In genomic region chr16:12972246-12972645, GRCh38 we compare ENCODE assay signal across 27 cellular contexts.
"Had no signal": no experiment of that assay in that cellular context is flagged by ENCODE, and none has a peak within 500 bp of the region (broad histone marks: within the 10 kb centered on the region; RNA-seq: fewer than 3 reads in every experiment).

No MANE protein-coding gene starts in this region.

- H3K4me3 ChIP-seq: neural progenitor cell, ovary, psoas muscle, right lobe of liver, sigmoid colon, stomach, thoracic aorta, thyroid gland, tibial nerve, upper lobe of left lung, vagina had no signal

- ATAC-seq: psoas muscle; right cardiac atrium; right lobe of liver; stimulated activated effector memory CD8-positive, alpha-beta T cell treated with anti-CD3 and anti-CD28 coated beads, Interleukin-12 subunit alpha, Interleukin-12 subunit beta, amount 100 ng/mL, for 72 hours; stimulated activated naive B cell treated with anti-CD40 and anti-IgM and Interleukin-4, amounts not matched to agents 10 μg/mL and 1 μg/mL and 100 μg/mL, for 72 hours had no signal

- H3K36me3 ChIP-seq: neural progenitor cell, ovary, right lobe of liver, sigmoid colon, stomach, thoracic aorta, thyroid gland, tibial nerve, upper lobe of left lung, vagina had no signal

- H3K9me3 ChIP-seq: ovary, psoas muscle, right lobe of liver, sigmoid colon, stomach, thoracic aorta, thyroid gland, tibial nerve, upper lobe of left lung, vagina had no signal

- H3K27ac ChIP-seq: neural progenitor cell, ovary, parathyroid adenoma, psoas muscle, right lobe of liver, sigmoid colon, stomach, thoracic aorta, thyroid gland, tibial nerve, upper lobe of left lung, vagina had no signal

- DNase-seq: occipital lobe; ovary; posterior cingulate gyrus; psoas muscle; right cardiac atrium; right lobe of liver; sigmoid colon; small intestine; stimulated activated CD4-positive, alpha-beta T cell treated with anti-CD3 and anti-CD28 coated beads, Interleukin-15, amount 100 ng/mL, for 24 hours; stimulated activated CD4-positive, alpha-beta T cell treated with anti-CD3 and anti-CD28 coated beads, Interleukin-2, amount 100 ng/mL, for 24 hours; stimulated activated CD4-positive, alpha-beta T cell treated with anti-CD3 and anti-CD28 coated beads, Interleukin-2, amount 100 ng/mL, for 48 hours; stimulated activated CD4-positive, alpha-beta T cell treated with anti-CD3 and anti-CD28 coated beads, Interleukin-4, amount 100 ng/mL, for 24 hours; stimulated activated naive B cell treated with anti-CD40 and anti-IgM and Interleukin-4, amounts not matched to agents 10 μg/mL and 1 μg/mL and 100 μg/mL, for 72 hours; stimulated activated naive CD4-positive, alpha-beta T cell treated with Interleukin-2 at 50 U/mL for 16 hours; stomach; thyroid gland; trophoblast cell; upper lobe of left lung had no signal

- H3K9ac ChIP-seq: neural progenitor cell, parathyroid adenoma had no signal

- H2AFZ ChIP-seq: neural progenitor cell, parathyroid adenoma had no signal

- H3K36me3 Mint-ChIP-seq: neural progenitor cell; stimulated activated effector memory CD8-positive, alpha-beta T cell treated with anti-CD3 and anti-CD28 coated beads, Interleukin-12 subunit alpha, Interleukin-12 subunit beta, amount 100 ng/mL, for 72 hours; stimulated activated naive B cell treated with anti-CD40 and anti-IgM and Interleukin-4, amounts not matched to agents 10 μg/mL and 1 μg/mL and 100 μg/mL, for 72 hours had no signal

- H3K4me2 ChIP-seq: neural progenitor cell had no signal

- H3K79me2 ChIP-seq: parathyroid adenoma had no signal

- H3K27me3 ChIP-seq: neural progenitor cell, ovary, right lobe of liver, sigmoid colon, thyroid gland, tibial nerve, upper lobe of left lung, vagina had no signal

- H3K27ac Mint-ChIP-seq: nephron; progenitor cell of endocrine pancreas; stimulated activated effector memory CD8-positive, alpha-beta T cell treated with anti-CD3 and anti-CD28 coated beads, Interleukin-12 subunit alpha, Interleukin-12 subunit beta, amount 100 ng/mL, for 72 hours; stimulated activated naive B cell treated with anti-CD40 and anti-IgM and Interleukin-4, amounts not matched to agents 10 μg/mL and 1 μg/mL and 100 μg/mL, for 72 hours; stimulated activated naive CD8-positive, alpha-beta T cell treated with anti-CD3 and anti-CD28 coated beads, Interleukin-15, Interleukin-2, amounts not matched to agents 100 ng/mL and 50 ng/mL, for 24 hours had no signal

- H3K4me1 Mint-ChIP-seq: nephron; stimulated activated effector memory CD8-positive, alpha-beta T cell treated with anti-CD3 and anti-CD28 coated beads, Interleukin-12 subunit alpha, Interleukin-12 subunit beta, amount 100 ng/mL, for 72 hours; stimulated activated naive B cell treated with anti-CD40 and anti-IgM and Interleukin-4, amounts not matched to agents 10 μg/mL and 1 μg/mL and 100 μg/mL, for 72 hours had no signal

- H3K4me1 ChIP-seq: parathyroid adenoma, psoas muscle, right lobe of liver, stomach, thyroid gland, tibial nerve, upper lobe of left lung, vagina had no signal

- H3K27me3 Mint-ChIP-seq: progenitor cell of endocrine pancreas; stimulated activated naive CD8-positive, alpha-beta T cell treated with anti-CD3 and anti-CD28 coated beads, Interleukin-15, Interleukin-2, amounts not matched to agents 100 ng/mL and 50 ng/mL, for 24 hours had no signal

- H3K4me3 Mint-ChIP-seq: nephron; neural progenitor cell; stimulated activated effector memory CD8-positive, alpha-beta T cell treated with anti-CD3 and anti-CD28 coated beads, Interleukin-12 subunit alpha, Interleukin-12 subunit beta, amount 100 ng/mL, for 72 hours; stimulated activated naive B cell treated with anti-CD40 and anti-IgM and Interleukin-4, amounts not matched to agents 10 μg/mL and 1 μg/mL and 100 μg/mL, for 72 hours; stimulated activated naive CD8-positive, alpha-beta T cell treated with anti-CD3 and anti-CD28 coated beads, Interleukin-15, Interleukin-2, amounts not matched to agents 100 ng/mL and 50 ng/mL, for 24 hours had no signal

- H3K9me3 Mint-ChIP-seq: neural progenitor cell had no signal
